ENCODE assay signal across 1 cellular context in genomic region chr5:111223790-111224560, GRCh38.
TF ChIP-seq lines count a peak whose summit lies in the region.

Gene CAMK4, plus strand, starts transcription at chr5:111224384. Its CDS starts 100 bp downstream, at chr5:111224484.

TF ChIP-seq in IMR-90, 13 proteins besides CTCF, POLR2A, EP300 and RAD21:
- TF ChIP-seq USF2 (IDR thresholded peaks at IDR 0.05; ENCODE audit: low read depth, low read length) (no peak), RFX5 (IDR thresholded peaks at IDR 0.05; ENCODE audit: low read depth, low read length) (no peak), MXI1 (IDR thresholded peaks at IDR 0.05; ENCODE audit: borderline replicate concordance, low read depth, low read length) (no peak), CEBPB (IDR thresholded peaks at IDR 0.05; ENCODE audit: low read depth, low read length) (peak; percentile 20; the same call in 1 of the 2 replicates), RCOR1 (IDR thresholded peaks at IDR 0.05; ENCODE audit: insufficient replicate concordance, low read length) (no peak), BHLHE40 (IDR thresholded peaks at IDR 0.05; ENCODE audit: low read depth, low read length) (no peak), NFE2L2 (IDR thresholded peaks at IDR 0.05; ENCODE audit: low read depth, low read length) (no peak), MAFK (IDR thresholded peaks at IDR 0.05; ENCODE audit: low read depth, low read length) (no peak), CHD1 (IDR thresholded peaks at IDR 0.05; ENCODE audit: low read depth, low read length) (no peak), FOS (IDR thresholded peaks at IDR 0.05; ENCODE audit: low read depth, low read length) (no peak), MAZ (IDR thresholded peaks at IDR 0.05; ENCODE audit: borderline replicate concordance, low read depth, low read length) (peak; percentile 78; the same call in 1 of the 2 replicates), ELK1 (IDR thresholded peaks at IDR 0.05; ENCODE audit: borderline replicate concordance, low read depth, low read length) (no peak)
